ENCODE assay signal across 16 cellular contexts in genomic region chr6:135488023-135488422, GRCh38. TPM values are rescaled to one million over a fixed set of nuclear protein-coding genes. Genes with fewer than 3 reads are reported as not detected.
DNase-seq lines count a peak whose midpoint lies in the region; ATAC-seq and TF ChIP-seq lines count a peak whose summit lies in the region.
"Had no signal": no experiment of that assay in that cellular context is flagged by ENCODE, and none has a peak within 500 bp of the region (broad histone marks: within the 10 kb centered on the region; RNA-seq: fewer than 3 reads in every experiment).

No MANE protein-coding gene starts in this region.

- peaks cover 14% of the 10 kb centered on the region for H3K79me2 ChIP-seq in SK-N-SH (ENCODE audit: insufficient read depth)

- peaks cover 10% of the 10 kb centered on the region for H3F3A ChIP-seq in SK-N-SH (replicated peaks; ENCODE audit: insufficient read depth)

- intact Hi-C loops in transverse colon (cut with DNase I; ENCODE audit: low total_unique reads): no loop called here

- CTCF ChIA-PET in SK-N-SH (lab: Yijun Ruan, JAX): no interaction called here

- 73% methylated on average over 3 of the region's 3 CpGs for WGBS in SK-N-SH (ENCODE audit: low lambda C conversion rate)
- 87 to 100% methylated on average over 3 of the region's 3 CpGs for WGBS in transverse colon (ENCODE audit: low coverage in 1 of 2), 2 donors

- H3K4me3 ChIP-seq in SK-N-SH (ENCODE audit: low read depth in 2 of 2, low read length in 1 of 2) (no peak overlapping the region), fibroblast of mammary gland (ENCODE audit: control insufficient read depth, low read depth, low read length) (no peak overlapping the region), skeletal muscle satellite cell (ENCODE audit: low read length) (no peak overlapping the region), transverse colon (no peak overlapping the region)
- H3K4me3 ChIP-seq: heart left ventricle, right atrium auricular region had no signal

- no peaks in the 10 kb centered on the region for H4K20me1 ChIP-seq in SK-N-SH (ENCODE audit: insufficient read depth)

- TF ChIP-seq EP300 in SK-N-SH (IDR thresholded peaks at IDR 0.05; ENCODE audit: borderline replicate concordance in 1 of 2, low read depth in 1 of 2, low read length in 1 of 2) (no peak), transverse colon (IDR thresholded peaks at IDR 0.05; ENCODE audit: low read depth) (no peak)

- no peak overlapping the region for H2AFZ ChIP-seq in SK-N-SH (ENCODE audit: low read depth)

- H3K9me3 ChIP-seq in SK-N-SH (peaks cover 14% of the 10 kb centered on the region; the same call in 1 of the 2 replicates), skeletal muscle satellite cell (replicated peaks; ENCODE audit: low read length) (no peaks in the 10 kb centered on the region), transverse colon (peaks cover 18 to 19% of the 10 kb centered on the region in 2 donors)

- H3K27ac ChIP-seq in SK-N-SH (ENCODE audit: low read depth in 2 of 2, low read length in 1 of 2) (peak overlapping the region in 1 of 2 experiments; percentile 53; a peak in 2 of 4 replicates), transverse colon (no peak overlapping the region)
- H3K27ac ChIP-seq: heart left ventricle, right atrium auricular region had no signal

- H3K9ac ChIP-seq in SK-N-SH (no peak overlapping the region), skeletal muscle satellite cell (ENCODE audit: low read depth, low read length) (no peak overlapping the region)

- H3K36me3 ChIP-seq in SK-N-SH (replicated peaks in 1 of 2; ENCODE audit: control insufficient read depth in 1 of 2, insufficient read depth in 2 of 2, low read length in 1 of 2): peaks cover 54 to 86% of the 10 kb centered on the region in 2 experiments
- peaks cover 45% of the 10 kb centered on the region for H3K36me3 ChIP-seq in skeletal muscle satellite cell (ENCODE audit: insufficient read depth, low read length)
- peaks cover 0 to 66% (median 12%) of the 10 kb centered on the region in 4 donors for H3K36me3 ChIP-seq in transverse colon

- TF ChIP-seq RAD21 in SK-N-SH (IDR thresholded peaks at IDR 0.05; ENCODE audit: low read length): no peak

- POLR2A ChIA-PET in SK-N-SH (lab: Yijun Ruan, JAX): no interaction called here

- TF ChIP-seq CTCF in SK-N-SH (IDR thresholded peaks at IDR 0.05): no peak
- TF ChIP-seq CTCF in fibroblast of mammary gland (conservative IDR thresholded peaks at IDR 0.05; ENCODE audit: control insufficient read depth, insufficient read depth, low read depth, low read length): no peak
- TF ChIP-seq CTCF in transverse colon (IDR thresholded peaks at IDR 0.05): no peak

- no peak overlapping the region for H3K4me2 ChIP-seq in SK-N-SH
- peak overlapping the region; percentile 36 for H3K4me2 ChIP-seq in skeletal muscle satellite cell (ENCODE audit: low read length)

- in situ Hi-C loops in transverse colon (cut with MboI; ENCODE audit: low pct_ligation_motif_present in 1 of 4, low pct_unique_long_range_greater_than_20kb in 1 of 4, low sequenced_read_pairs in 3 of 4): no loop called here

- TF ChIP-seq POLR2A in transverse colon (IDR thresholded peaks at IDR 0.05): no peak

- peak; percentile 76 for DNase-seq in HCEC 1CT
- no peak for DNase-seq in SK-N-SH
- DNase-seq in fibroblast of mammary gland (ENCODE audit: low read depth): peak; percentile 65
- no peak for DNase-seq in NCI-H1694 (lab: John Stamatoyannopoulos, UW)
- DNase-seq in transverse colon: no peak
- DNase-seq: activated CD4-positive, alpha-beta T cell treated with anti-CD3 and anti-CD28 coated beads for 48 hours; activated T-cell treated with anti-CD3 and anti-CD28 coated beads, Interleukin-2, amount 50 U/mL, for 48 hours; amygdala; GOT3; heart left ventricle; left cardiac atrium; NCI-H524 treated with DMSO at 0.1 percent for 48 hours had no signal

- H3K27me3 ChIP-seq in SK-N-SH (ENCODE audit: insufficient read depth): no peaks in the 10 kb centered on the region
- no peaks in the 10 kb centered on the region for H3K27me3 ChIP-seq in skeletal muscle satellite cell (ENCODE audit: control insufficient read depth, insufficient read depth, low read length)
- H3K27me3 ChIP-seq in transverse colon: no peaks in the 10 kb centered on the region
- H3K27me3 ChIP-seq: heart left ventricle, right atrium auricular region had no signal

- H3K4me1 ChIP-seq in SK-N-SH (ENCODE audit: control insufficient read depth in 1 of 2, insufficient read depth in 2 of 2, low read depth in 1 of 2, low read length in 1 of 2) (no peaks in the 10 kb centered on the region; a peak in 1 of 4 replicates), skeletal muscle satellite cell (ENCODE audit: control insufficient read depth, insufficient read depth, low read length) (peaks cover 20% of the 10 kb centered on the region), transverse colon (no peaks in the 10 kb centered on the region)
- H3K4me1 ChIP-seq: heart left ventricle, right atrium auricular region had no signal

- H3K9me2 ChIP-seq in SK-N-SH: no peaks in the 10 kb centered on the region

- no peak for ATAC-seq in HG03108 (IDR thresholded peaks at IDR 0.05; ENCODE audit: unreplicated experiment)
- ATAC-seq: heart left ventricle; stimulated activated memory B cell treated with anti-CD40 and anti-IgM and Interleukin-4, amounts not matched to agents 10 μg/mL and 1 μg/mL and 100 μg/mL, for 72 hours had no signal

TF ChIP-seq in SK-N-SH, 30 proteins besides CTCF, POLR2A, EP300 and RAD21:
- peak; percentile 61; the same call in 1 of the 2 replicates for TF ChIP-seq FOSL2 (IDR thresholded peaks at IDR 0.05; ENCODE audit: borderline replicate concordance, low read depth)
- TF ChIP-seq, protein P1, sequence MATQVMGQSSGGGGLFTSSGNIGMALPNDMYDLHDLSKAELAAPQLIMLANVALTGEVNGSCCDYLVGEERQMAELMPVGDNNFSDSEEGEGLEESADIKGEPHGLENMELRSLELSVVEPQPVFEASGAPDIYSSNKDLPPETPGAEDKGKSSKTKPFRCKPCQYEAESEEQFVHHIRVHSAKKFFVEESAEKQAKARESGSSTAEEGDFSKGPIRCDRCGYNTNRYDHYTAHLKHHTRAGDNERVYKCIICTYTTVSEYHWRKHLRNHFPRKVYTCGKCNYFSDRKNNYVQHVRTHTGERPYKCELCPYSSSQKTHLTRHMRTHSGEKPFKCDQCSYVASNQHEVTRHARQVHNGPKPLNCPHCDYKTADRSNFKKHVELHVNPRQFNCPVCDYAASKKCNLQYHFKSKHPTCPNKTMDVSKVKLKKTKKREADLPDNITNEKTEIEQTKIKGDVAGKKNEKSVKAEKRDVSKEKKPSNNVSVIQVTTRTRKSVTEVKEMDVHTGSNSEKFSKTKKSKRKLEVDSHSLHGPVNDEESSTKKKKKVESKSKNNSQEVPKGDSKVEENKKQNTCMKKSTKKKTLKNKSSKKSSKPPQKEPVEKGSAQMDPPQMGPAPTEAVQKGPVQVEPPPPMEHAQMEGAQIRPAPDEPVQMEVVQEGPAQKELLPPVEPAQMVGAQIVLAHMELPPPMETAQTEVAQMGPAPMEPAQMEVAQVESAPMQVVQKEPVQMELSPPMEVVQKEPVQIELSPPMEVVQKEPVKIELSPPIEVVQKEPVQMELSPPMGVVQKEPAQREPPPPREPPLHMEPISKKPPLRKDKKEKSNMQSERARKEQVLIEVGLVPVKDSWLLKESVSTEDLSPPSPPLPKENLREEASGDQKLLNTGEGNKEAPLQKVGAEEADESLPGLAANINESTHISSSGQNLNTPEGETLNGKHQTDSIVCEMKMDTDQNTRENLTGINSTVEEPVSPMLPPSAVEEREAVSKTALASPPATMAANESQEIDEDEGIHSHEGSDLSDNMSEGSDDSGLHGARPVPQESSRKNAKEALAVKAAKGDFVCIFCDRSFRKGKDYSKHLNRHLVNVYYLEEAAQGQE (IDR thresholded peaks at IDR 0.05; ENCODE audit: low read depth, low read length): no peak
- TF ChIP-seq GATA2 (CRISPR knock-in tag; IDR thresholded peaks at IDR 0.05): no peak
- no peak for TF ChIP-seq ELF1 (IDR thresholded peaks at IDR 0.05)
- TF ChIP-seq JUND (IDR thresholded peaks at IDR 0.05): peak; percentile 52
- TF ChIP-seq, protein P2, sequence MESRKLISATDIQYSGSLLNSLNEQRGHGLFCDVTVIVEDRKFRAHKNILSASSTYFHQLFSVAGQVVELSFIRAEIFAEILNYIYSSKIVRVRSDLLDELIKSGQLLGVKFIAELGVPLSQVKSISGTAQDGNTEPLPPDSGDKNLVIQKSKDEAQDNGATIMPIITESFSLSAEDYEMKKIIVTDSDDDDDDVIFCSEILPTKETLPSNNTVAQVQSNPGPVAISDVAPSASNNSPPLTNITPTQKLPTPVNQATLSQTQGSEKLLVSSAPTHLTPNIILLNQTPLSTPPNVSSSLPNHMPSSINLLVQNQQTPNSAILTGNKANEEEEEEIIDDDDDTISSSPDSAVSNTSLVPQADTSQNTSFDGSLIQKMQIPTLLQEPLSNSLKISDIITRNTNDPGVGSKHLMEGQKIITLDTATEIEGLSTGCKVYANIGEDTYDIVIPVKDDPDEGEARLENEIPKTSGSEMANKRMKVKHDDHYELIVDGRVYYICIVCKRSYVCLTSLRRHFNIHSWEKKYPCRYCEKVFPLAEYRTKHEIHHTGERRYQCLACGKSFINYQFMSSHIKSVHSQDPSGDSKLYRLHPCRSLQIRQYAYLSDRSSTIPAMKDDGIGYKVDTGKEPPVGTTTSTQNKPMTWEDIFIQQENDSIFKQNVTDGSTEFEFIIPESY (IDR thresholded peaks at IDR 0.05; ENCODE audit: borderline replicate concordance, low read depth): no peak
- TF ChIP-seq TCF12 (IDR thresholded peaks at IDR 0.05): no peak
- TF ChIP-seq, protein P3, sequence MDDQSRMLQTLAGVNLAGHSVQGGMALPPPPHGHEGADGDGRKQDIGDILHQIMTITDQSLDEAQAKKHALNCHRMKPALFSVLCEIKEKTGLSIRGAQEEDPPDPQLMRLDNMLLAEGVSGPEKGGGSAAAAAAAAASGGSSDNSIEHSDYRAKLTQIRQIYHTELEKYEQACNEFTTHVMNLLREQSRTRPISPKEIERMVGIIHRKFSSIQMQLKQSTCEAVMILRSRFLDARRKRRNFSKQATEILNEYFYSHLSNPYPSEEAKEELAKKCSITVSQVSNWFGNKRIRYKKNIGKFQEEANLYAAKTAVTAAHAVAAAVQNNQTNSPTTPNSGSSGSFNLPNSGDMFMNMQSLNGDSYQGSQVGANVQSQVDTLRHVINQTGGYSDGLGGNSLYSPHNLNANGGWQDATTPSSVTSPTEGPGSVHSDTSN (IDR thresholded peaks at IDR 0.05): peak; percentile 34; the same call in 1 of the 2 replicates
- no peak for TF ChIP-seq MEF2A (IDR thresholded peaks at IDR 0.05; ENCODE audit: borderline replicate concordance, low read depth)
- no peak for TF ChIP-seq FOXM1 (IDR thresholded peaks at IDR 0.05; ENCODE audit: low read depth)
- TF ChIP-seq TAF1 (IDR thresholded peaks at IDR 0.05; ENCODE audit: borderline replicate concordance, low read depth, low read length): no peak

RNA-seq across cellular contexts. Expression of gene AHI1, which starts 9.5 kb away (rescaled TPM):
- 7.3 and 11.9 TPM in 2 replicates for polyA plus RNA-seq in SK-N-SH (2012; rRNA removed)
- polyA plus RNA-seq in SK-N-SH (2012; cell fraction: cytosol; rRNA removed): 5.1 and 6.0 TPM in 2 replicates
- polyA plus RNA-seq in SK-N-SH (2012; cell fraction: nucleus; rRNA removed): 20.6 and 42.5 TPM in 2 replicates
- 16.2 and 17.9 TPM in 2 replicates for total RNA-seq in skeletal muscle satellite cell (2012; rRNA removed)
- total RNA-seq in transverse colon: 100 to 1,000 TPM in 1 of 4 donors, 10 to 100 TPM in 3; 16.2 to 119 (median 34.2) TPM

Comparison
In these comparisons a context has a peak if more than half of its experiments do, and no peak if none do; other contexts are left out.
1. DNase-seq: peak in HCEC 1CT (single experiment) and fibroblast of mammary gland (single experiment); none in SK-N-SH (single experiment), NCI-H1694 (single experiment) and transverse colon (single experiment).